8 cellular contexts compared by ENCODE assay signal in the genomic region with DNA sequence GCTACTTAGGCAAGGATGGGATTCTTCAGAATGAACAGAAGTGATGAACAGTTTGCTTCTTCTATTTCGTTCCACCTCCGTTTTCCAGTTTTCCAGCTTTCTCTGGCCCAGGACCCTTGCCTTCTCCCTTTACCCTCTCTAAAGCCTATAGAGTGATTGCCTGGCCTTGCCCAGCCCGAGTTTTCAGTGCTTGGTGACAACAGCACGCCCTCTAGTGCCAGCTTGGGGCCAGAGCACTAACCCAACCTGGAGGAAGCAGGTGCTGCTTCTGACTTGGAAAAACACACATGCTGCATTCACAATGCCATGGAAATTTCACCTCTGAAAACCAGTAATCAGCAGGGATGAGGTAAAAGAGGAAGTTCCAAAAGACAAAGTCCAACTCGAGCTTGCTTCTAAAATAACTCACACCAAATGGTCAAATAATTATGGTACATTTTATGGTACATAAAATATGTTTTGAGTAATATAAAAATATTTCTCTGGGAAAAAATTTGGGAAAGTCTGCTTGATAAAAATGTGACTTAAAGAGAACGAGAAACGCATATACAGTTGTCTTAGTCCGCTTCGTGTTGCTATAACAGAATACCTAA. TPM values are rescaled to one million over a fixed set of nuclear protein-coding genes. Genes with fewer than 3 reads are reported as not detected.
DNase-seq lines count a peak whose midpoint lies in the region; ATAC-seq and TF ChIP-seq lines count a peak whose summit lies in the region.

No MANE protein-coding gene starts in this region.

- TF ChIP-seq POLR2A in esophagus squamous epithelium (IDR thresholded peaks at IDR 0.05), result no peak

- WGBS in esophagus squamous epithelium, 2 donors, result 23 to 26% methylated on average over 9 of the region's 9 CpGs

- H3K4me2 ChIP-seq in PC-3 (ENCODE audit: low read length), result no peak overlapping the region

- H3K9me3 Mint-ChIP-seq in natural killer cell, result no peaks in the 10 kb centered on the region
- no peaks in the 10 kb centered on the region for H3K9me3 Mint-ChIP-seq in stimulated activated naive B cell treated with anti-CD40 and anti-IgM and Interleukin-4, amounts not matched to agents 10 μg/mL and 1 μg/mL and 100 μg/mL, for 72 hours

- CTCF ChIA-PET in PC-3 (lab: Charles Lee), result no interaction called here

- H3K4me1 Mint-ChIP-seq in natural killer cell, result peaks cover 0 to 10% of the 10 kb centered on the region in 2 donors
- H3K4me1 Mint-ChIP-seq in stimulated activated naive B cell treated with anti-CD40 and anti-IgM and Interleukin-4, amounts not matched to agents 10 μg/mL and 1 μg/mL and 100 μg/mL, for 72 hours, result no peaks in the 10 kb centered on the region

- no peak overlapping the region for H3K9ac ChIP-seq in PC-3 (ENCODE audit: low read length)

- H3F3A ChIP-seq in PC-3 (ENCODE audit: low read length, unreplicated experiment), result no peaks in the 10 kb centered on the region

- no peaks in the 10 kb centered on the region for H4K20me1 ChIP-seq in PC-3 (ENCODE audit: low read length)

- H3K4me1 ChIP-seq in PC-3 (ENCODE audit: insufficient read depth, low read length) (no peaks in the 10 kb centered on the region), esophagus squamous epithelium (peaks cover 0 to 8% (median 3%) of the 10 kb centered on the region in 3 donors)

- no TSS peak for BruUV-seq in PC-3 (replicated peaks; lab: Mats Ljungman, UMichigan)

- POLR2A ChIA-PET in PC-3 (lab: Charles Lee; ENCODE audit: unreplicated experiment), result no interaction called here

- H3K27ac ChIP-seq in PC-3 (ENCODE audit: low read length) (no peak overlapping the region), esophagus squamous epithelium (no peak overlapping the region)

- intact Hi-C loops in PC-3 (cut with micrococcal nuclease) (loop anchor here (1.0 kb wide), 2 partner anchors 41 to 122 kb away; a partner anchor contains a TSS), esophagus squamous epithelium (cut with DNase I) (loop anchor here (5.0 kb wide), 1 partner anchor 128 kb away; no protein-coding TSS in a partner anchor), natural killer cell (cut with micrococcal nuclease) (loop anchor here (1.0 to 2.0 kb wide), 4 partner anchors 41 to 131 kb away; a partner anchor contains a TSS)

- peak; percentile 57 for DNase-seq in GDM1 (lab: John Stamatoyannopoulos, UW)
- peak; percentile 36 for DNase-seq in KG1 (lab: John Stamatoyannopoulos, UW)
- DNase-seq in PC-3, result peak; percentile 73
- peak; percentile 68 for DNase-seq in activated T-cell treated with anti-CD3 and anti-CD28 coated beads for 4 hours
- DNase-seq in esophagus squamous epithelium (lab: John Stamatoyannopoulos, UW), result no peak
- DNase-seq in natural killer cell, result peak; percentile 65
- DNase-seq in stimulated activated naive B cell treated with anti-CD40 and anti-IgM and Interleukin-4, amounts not matched to agents 10 μg/mL and 1 μg/mL and 100 μg/mL, for 72 hours, result peak; percentile 52

- H3K36me3 ChIP-seq in PC-3 (ENCODE audit: low read depth, low read length) (no peaks in the 10 kb centered on the region), esophagus squamous epithelium (no peaks in the 10 kb centered on the region)

- H3K9me3 ChIP-seq in PC-3 (ENCODE audit: low read length) (no peaks in the 10 kb centered on the region), esophagus squamous epithelium (no peaks in the 10 kb centered on the region)

- no peak overlapping the region for H2AFZ ChIP-seq in PC-3 (ENCODE audit: low read length)

- no peaks in the 10 kb centered on the region for H3K9me2 ChIP-seq in PC-3 (replicated peaks; ENCODE audit: low read length)

- H3K27me3 ChIP-seq in PC-3 (ENCODE audit: low read length) (no peaks in the 10 kb centered on the region), esophagus squamous epithelium (peaks cover 0 to 81% (median 0%) of the 10 kb centered on the region in 4 donors)

- no peaks in the 10 kb centered on the region for H3K27me3 Mint-ChIP-seq in natural killer cell (ENCODE audit: low read depth in 2 of 2)
- peaks cover 33 to 44% of the 10 kb centered on the region in 2 donors for H3K27me3 Mint-ChIP-seq in stimulated activated naive B cell treated with anti-CD40 and anti-IgM and Interleukin-4, amounts not matched to agents 10 μg/mL and 1 μg/mL and 100 μg/mL, for 72 hours

- no peak overlapping the region for H3K4me3 ChIP-seq in PC-3 (ENCODE audit: low read length)
- no peak overlapping the region for H3K4me3 ChIP-seq in esophagus squamous epithelium

- no peak overlapping the region for H3K27ac Mint-ChIP-seq in natural killer cell
- H3K27ac Mint-ChIP-seq in stimulated activated naive B cell treated with anti-CD40 and anti-IgM and Interleukin-4, amounts not matched to agents 10 μg/mL and 1 μg/mL and 100 μg/mL, for 72 hours, result no peak overlapping the region

- ATAC-seq in PC-3 (peak; percentile 91), natural killer cell (peak; percentile 81 to 97 (median 93)), GM19397 (IDR thresholded peaks at IDR 0.05; ENCODE audit: unreplicated experiment) (no peak)
- peak; percentile 86 to 95 for ATAC-seq in stimulated activated naive B cell treated with anti-CD40 and anti-IgM and Interleukin-4, amounts not matched to agents 10 μg/mL and 1 μg/mL and 100 μg/mL, for 72 hours (replicated peaks)

- TF ChIP-seq CTCF in PC-3 (conservative IDR thresholded peaks at IDR 0.05; ENCODE audit: low read depth, low read length) (peak; percentile 93), esophagus squamous epithelium (IDR thresholded peaks at IDR 0.05) (peak; percentile 68 to 94 (median 89)), natural killer cell (IDR thresholded peaks at IDR 0.05) (peak; percentile 93)

- no peak overlapping the region for H3K4me3 Mint-ChIP-seq in natural killer cell
- no peak overlapping the region for H3K4me3 Mint-ChIP-seq in stimulated activated naive B cell treated with anti-CD40 and anti-IgM and Interleukin-4, amounts not matched to agents 10 μg/mL and 1 μg/mL and 100 μg/mL, for 72 hours

- H3K79me2 ChIP-seq in PC-3 (ENCODE audit: low read length), result no peaks in the 10 kb centered on the region

- no peaks in the 10 kb centered on the region for H3K36me3 Mint-ChIP-seq in natural killer cell
- H3K36me3 Mint-ChIP-seq in stimulated activated naive B cell treated with anti-CD40 and anti-IgM and Interleukin-4, amounts not matched to agents 10 μg/mL and 1 μg/mL and 100 μg/mL, for 72 hours, result no peaks in the 10 kb centered on the region

RNA-seq across cellular contexts. Expression of a gene that starts 26.1 kb away (rescaled TPM):
- total RNA-seq in PC-3 (2014; rRNA removed) (54.5 and 70.3 TPM in 2 replicates), esophagus squamous epithelium (10 to 100 TPM in 2 of 4 donors, 1 to 10 TPM in 2; 5.6 to 24.4 (median 12.1) TPM), natural killer cell (1 to 10 TPM in 2 of 3 donors, under 1 TPM in 1; 0.92 to 2.3 (median 1.3) TPM)

RNA-seq across cellular contexts. Expression of a gene that starts 32.8 kb away (rescaled TPM):
- total RNA-seq in PC-3 (2014; rRNA removed), result 2.0 and 6.6 TPM in 2 replicates
- 100 to 1,000 TPM in 1 of 4 donors, 10 to 100 TPM in 3; 20.6 to 120 (median 36.9) TPM for total RNA-seq in esophagus squamous epithelium
- 10 to 100 TPM; 27.8 to 47.5 (median 46.5) TPM for total RNA-seq in natural killer cell
